In the genomic region with DNA sequence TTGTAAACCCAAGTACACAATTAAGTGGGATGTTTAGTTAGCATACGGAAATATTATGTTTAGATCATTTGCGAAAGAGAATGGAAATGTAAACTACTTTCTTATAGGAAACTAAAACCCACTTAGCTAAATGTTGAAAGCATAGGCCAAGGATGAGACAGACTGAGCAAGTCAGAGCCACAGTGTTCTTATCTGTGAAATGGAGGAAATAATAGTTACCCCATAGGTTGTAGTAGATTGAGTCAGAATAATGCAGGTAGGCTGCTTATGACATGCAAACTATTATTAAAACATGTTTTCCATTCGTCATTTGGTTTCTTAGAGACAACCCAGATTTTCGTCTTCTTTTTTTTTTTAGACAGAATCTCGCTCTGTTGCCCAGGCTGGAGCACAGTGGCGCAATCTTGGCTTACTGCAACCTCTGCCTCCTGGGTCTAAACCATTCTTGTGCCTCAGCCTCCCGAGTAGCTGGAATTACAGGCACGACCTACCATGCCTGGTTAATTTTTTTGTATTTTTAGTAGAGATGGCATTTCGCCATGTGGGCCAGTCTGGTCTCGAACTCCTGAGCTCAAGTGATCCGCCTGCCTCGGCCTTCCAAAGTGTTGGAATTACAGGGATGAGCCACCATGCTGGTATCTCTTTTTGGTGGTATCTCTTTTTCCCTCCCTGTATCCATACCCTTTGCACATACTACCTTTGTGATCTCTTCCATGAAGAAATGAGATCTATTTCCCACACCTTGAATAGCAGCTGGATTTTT, we compare ENCODE assay signal across 1 cellular context.
TF ChIP-seq lines count a peak whose summit lies in the region.

No MANE protein-coding gene starts in this region.

TF ChIP-seq in endothelial cell of umbilical vein, 7 proteins besides CTCF, POLR2A, EP300 and RAD21:
- TF ChIP-seq POLR2AphosphoS5 (IDR thresholded peaks at IDR 0.05; ENCODE audit: insufficient read depth, low read depth, low read length) (no peak), FOS (IDR thresholded peaks at IDR 0.05; ENCODE audit: borderline replicate concordance, insufficient read depth, low read length) (no peak), JUN (IDR thresholded peaks at IDR 0.05; ENCODE audit: borderline replicate concordance, insufficient read depth, insufficient read length, low read depth) (no peak), EZH2 (IDR thresholded peaks at IDR 0.05; ENCODE audit: borderline replicate concordance, low read depth, low read length, severe bottlenecking) (no peak), MYC (IDR thresholded peaks at IDR 0.05; ENCODE audit: low read depth, low read length) (no peak), GATA2 (IDR thresholded peaks at IDR 0.05; ENCODE audit: insufficient read depth, insufficient read length, low read depth, low read length) (no peak)
- TF ChIP-seq, protein P1, sequence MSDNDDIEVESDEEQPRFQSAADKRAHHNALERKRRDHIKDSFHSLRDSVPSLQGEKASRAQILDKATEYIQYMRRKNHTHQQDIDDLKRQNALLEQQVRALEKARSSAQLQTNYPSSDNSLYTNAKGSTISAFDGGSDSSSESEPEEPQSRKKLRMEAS (IDR thresholded peaks at IDR 0.05; ENCODE audit: insufficient read depth, insufficient read length), result no peak
